ENCODE assay signal across 9 cellular contexts in the genomic region with DNA sequence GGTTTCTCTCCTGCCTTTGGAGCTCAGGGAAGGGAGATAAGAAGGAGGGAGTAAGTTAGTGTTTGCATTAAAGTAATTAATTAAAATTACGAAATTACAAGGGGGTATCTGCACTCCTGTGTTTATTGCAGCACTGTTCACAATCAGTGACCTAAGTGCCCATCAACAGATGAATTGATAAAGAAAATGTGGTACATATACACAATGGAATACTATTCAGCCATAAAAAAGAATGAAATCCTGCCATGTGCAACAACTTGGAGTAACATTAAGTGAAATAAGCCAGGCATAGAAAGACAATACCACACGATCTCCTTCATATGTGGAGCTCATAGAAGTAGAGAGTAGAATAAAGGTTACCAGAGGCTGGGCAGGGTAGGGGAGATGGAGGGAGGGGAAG.
"Had no signal": no experiment of that assay in that cellular context is flagged by ENCODE, and none has a peak within 500 bp of the region (broad histone marks: within the 10 kb centered on the region; RNA-seq: fewer than 3 reads in every experiment).

No MANE protein-coding gene starts in this region.

- H3K4me1 ChIP-seq: HAP-1 had no signal

- H3K36me3 ChIP-seq: HAP-1 had no signal

- H3K4me3 ChIP-seq: GM23248, GM23338, HAP-1 had no signal

- ATAC-seq: GM23338, HCT116 had no signal

- H3K27ac ChIP-seq: GM23248 had no signal

- H3K9ac ChIP-seq: GM23248 had no signal

- H3K4me2 ChIP-seq: GM23338 had no signal

- H2AFZ ChIP-seq: GM23248, GM23338 had no signal

- DNase-seq: GM23248, GOT3, H7, H9, HCEC 1CT, HFFc6 had no signal

- H3K9me3 ChIP-seq: HAP-1 had no signal
